ENCODE assay signal across 8 cellular contexts in the genomic region with DNA sequence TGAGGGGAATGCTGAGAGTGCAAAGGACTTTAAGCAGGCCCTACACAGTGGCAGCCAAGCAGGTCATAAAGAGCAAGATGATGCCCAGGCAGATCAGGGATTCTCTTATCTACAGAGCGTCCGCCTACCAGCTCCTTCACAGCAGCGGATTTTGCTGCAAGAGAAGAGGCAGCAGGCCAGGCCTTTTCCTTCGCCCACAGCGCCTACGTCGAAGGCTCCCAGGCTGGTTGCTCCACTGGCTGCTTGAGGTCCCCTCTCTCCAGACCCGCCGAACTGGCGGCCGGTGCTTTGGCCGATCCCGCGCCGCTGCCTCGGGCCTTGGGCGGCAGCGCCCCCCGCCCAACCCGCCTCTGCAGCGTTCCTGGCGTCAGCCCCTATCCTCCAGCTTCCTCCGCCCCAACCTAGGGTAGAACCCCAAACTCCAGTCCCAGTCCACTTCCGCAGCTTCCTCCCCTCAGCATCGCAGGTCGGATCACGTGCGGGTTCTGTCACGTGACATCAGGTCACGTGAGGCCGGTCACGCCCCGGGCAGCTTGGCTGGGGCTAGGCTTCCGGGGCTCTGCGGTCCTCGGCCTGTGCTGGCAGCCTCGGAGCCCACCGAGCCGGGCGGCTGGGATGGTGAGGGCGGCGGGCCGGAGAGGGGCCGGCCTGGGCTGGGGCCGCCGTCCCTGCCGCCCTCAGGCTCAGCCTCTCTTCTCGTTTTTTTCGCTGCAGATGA. TPM values are rescaled to one million over a fixed set of nuclear protein-coding genes. Genes with fewer than 3 reads are reported as not detected.
DNase-seq lines count a peak whose midpoint lies in the region; ATAC-seq and TF ChIP-seq lines count a peak whose summit lies in the region.
"Not testable (repeated sequence)": the region's sequence is repeated elsewhere in the genome, so short reads cannot be mapped to it uniquely, and the experiment has no call there.

Gene WASHC2C (plus strand): TSS at position 564 of the 718 bp plus-strand sequence. CDS start 52 bp downstream, at position 616.

- not testable (repeated sequence) for H3K9me3 Mint-ChIP-seq in endodermal cell

- POLR2A ChIA-PET in OCI-LY7 (lab: Charles Lee), result not testable (repeated sequence)

- H3K9me3 ChIP-seq in OCI-LY7 (ENCODE audit: low read length); endodermal cell (ENCODE audit: control insufficient read depth, low read length); mesenchymal stem cell (ENCODE audit: control insufficient read depth, low read length): not testable (repeated sequence)

- H3K27me3 ChIP-seq in endodermal cell (ENCODE audit: control insufficient read depth, insufficient read depth, low read length, poor library complexity, severe bottlenecking); mesenchymal stem cell (ENCODE audit: control insufficient read depth in 1 of 2, insufficient read depth in 1 of 2, low read length in 2 of 2): not testable (repeated sequence)

- H3K36me3 ChIP-seq in OCI-LY7 (ENCODE audit: insufficient read depth, low read length); endodermal cell (ENCODE audit: control insufficient read depth, insufficient read depth, low read length); mesenchymal stem cell (ENCODE audit: control insufficient read depth in 1 of 2, insufficient read depth in 2 of 2, low read depth in 1 of 2, low read length in 2 of 2): not testable (repeated sequence)

- H3K4me3 Mint-ChIP-seq in endodermal cell, result peak within 1 kb of the TSS; percentile 69

- H3K9me2 ChIP-seq in OCI-LY7 (ENCODE audit: insufficient read depth, low read length), result not testable (repeated sequence)

- in situ Hi-C loops in Caki2 (cut with HindIII; ENCODE audit: low pct_unique_long_range_greater_than_20kb, low sequenced_read_pairs), result not testable (repeated sequence)

- peak within 1 kb of the TSS; percentile 68 for H4K91ac ChIP-seq in mesenchymal stem cell (ENCODE audit: low read length)

- not testable (repeated sequence) for H2AK5ac ChIP-seq in mesenchymal stem cell (ENCODE audit: low read length, severe bottlenecking)

- H3K14ac ChIP-seq in mesenchymal stem cell (ENCODE audit: low read length in 2 of 2), result peak within 1 kb of the TSS in 1 of 2 experiments; percentile 20

- peaks cover 13% of the 10 kb centered on the region for H3K27me3 Mint-ChIP-seq in endodermal cell (ENCODE audit: insufficient read depth)

- WGBS in endodermal cell (ENCODE audit: insufficient coverage in 1 of 2, insufficient read length in 1 of 2), 2 experiments, result 0 to 1% methylated on average over 16 to 49 of the region's 49 CpGs
- under 1% methylated on average over 24 of the region's 49 CpGs for WGBS in mesenchymal stem cell

- H4K8ac ChIP-seq in mesenchymal stem cell (ENCODE audit: low read length), result peak within 1 kb of the TSS; percentile 97

- H3K9ac ChIP-seq in endodermal cell (ENCODE audit: extremely low read depth, low read length, poor library complexity, severe bottlenecking), result not testable (repeated sequence)
- H3K9ac ChIP-seq in mesenchymal stem cell (ENCODE audit: low read length), result peak within 1 kb of the TSS; percentile 86

- H2BK15ac ChIP-seq in mesenchymal stem cell (ENCODE audit: low read depth, poor library complexity, severe bottlenecking), result peak within 1 kb of the TSS; percentile 23

- peak within 1 kb of the TSS; percentile 61 for H2BK120ac ChIP-seq in mesenchymal stem cell (ENCODE audit: low read depth, low read length)

- CTCF ChIA-PET in OCI-LY7 (lab: Charles Lee; ENCODE audit: unreplicated experiment), result not testable (repeated sequence)

- H3K4me2 ChIP-seq in OCI-LY7 (ENCODE audit: low read length), result peak within 1 kb of the TSS; percentile 70
- H3K4me2 ChIP-seq in mesenchymal stem cell (ENCODE audit: low read length, poor library complexity, severe bottlenecking), result peak within 1 kb of the TSS; percentile 57

- not testable (repeated sequence) for H3K4me1 ChIP-seq in OCI-LY7 (ENCODE audit: insufficient read depth, low read length, poor library complexity, severe bottlenecking); endodermal cell (ENCODE audit: control insufficient read depth, insufficient read depth, low read length); mesenchymal stem cell (ENCODE audit: control insufficient read depth, insufficient read depth, low read depth, low read length)

- intact Hi-C loops in OCI-LY7 (cut with micrococcal nuclease; ENCODE audit: unreplicated experiment), result loop anchor here (10.0 kb wide), 2 partner anchors 52 to 262 kb away; partner anchors contain the start of gene ZFAND4

- TF ChIP-seq CTCF in OCI-LY7 (conservative IDR thresholded peaks at IDR 0.05; ENCODE audit: low read length); endodermal cell (conservative IDR thresholded peaks at IDR 0.05): not testable (repeated sequence)

- peak within 1 kb of the TSS; percentile 9 for H2BK5ac ChIP-seq in mesenchymal stem cell (ENCODE audit: low read depth, low read length, poor library complexity, severe bottlenecking)

- H3K79me1 ChIP-seq in mesenchymal stem cell (replicated peaks; ENCODE audit: low read length, poor library complexity, severe bottlenecking), result not testable (repeated sequence)

- not testable (repeated sequence) for H2BK12ac ChIP-seq in mesenchymal stem cell (ENCODE audit: low read length in 2 of 2)

- H3K79me2 ChIP-seq in OCI-LY7 (ENCODE audit: insufficient read depth, low read depth, low read length), result not testable (repeated sequence)

- not testable (repeated sequence) for H3K4me1 Mint-ChIP-seq in endodermal cell

- H2AFZ ChIP-seq in OCI-LY7 (ENCODE audit: low read length), result peak within 1 kb of the TSS; percentile 34; the same call in 1 of the 2 replicates
- peak within 1 kb of the TSS; percentile 82 for H2AFZ ChIP-seq in mesenchymal stem cell (ENCODE audit: low read depth, low read length)

- H4K20me1 ChIP-seq in OCI-LY7 (ENCODE audit: insufficient read depth, low read length), result not testable (repeated sequence)

- H3K27ac Mint-ChIP-seq in endodermal cell, result peak within 1 kb of the TSS; percentile 78

- H3K27ac ChIP-seq in OCI-LY7 (ENCODE audit: low read depth, low read length, poor library complexity, severe bottlenecking); endodermal cell (ENCODE audit: low read depth, low read length); mesenchymal stem cell (ENCODE audit: low read length, poor library complexity, severe bottlenecking): not testable (repeated sequence)

- peak within 1 kb of the TSS in 1 of 2 experiments; percentile 79 for H3K4ac ChIP-seq in mesenchymal stem cell (ENCODE audit: low read depth in 1 of 2, low read length in 2 of 2)

- TSS peak; percentile 88 for BruUV-seq in OCI-LY7 (replicated peaks; lab: Mats Ljungman, UMichigan)

- peak; percentile 83 for ATAC-seq in GM21423 (IDR thresholded peaks at IDR 0.05; ENCODE audit: unreplicated experiment)

- not testable (repeated sequence) for H3K23ac ChIP-seq in mesenchymal stem cell (ENCODE audit: low read length in 2 of 2)

- peak within 1 kb of the TSS; percentile 75 for H3K4me3 ChIP-seq in OCI-LY7 (ENCODE audit: low read depth, low read length, poor library complexity, severe bottlenecking)
- peak within 1 kb of the TSS; percentile 78 for H3K4me3 ChIP-seq in endodermal cell (ENCODE audit: low read length)
- peak within 1 kb of the TSS; percentile 79 to 86 for H3K4me3 ChIP-seq in mesenchymal stem cell (ENCODE audit: insufficient read depth in 1 of 2, low read depth in 1 of 2, low read length in 2 of 2)

- peak; percentile 92 for DNase-seq in Caki2 (ENCODE audit: low read depth)
- peak in 75 of 76 experiments; percentile 31 to 92 (median 82) for DNase-seq in HUDEP-2 (lab: John Stamatoyannopoulos, UW; ENCODE audit: unreplicated experiment in 76 of 76)
- DNase-seq in OCI-LY7 (ENCODE audit: low spot score), result peak; percentile 87
- peak; percentile 99 for DNase-seq in activated CD8-positive, alpha-beta memory T cell treated with anti-CD3 and anti-CD28 coated beads, Interleukin-2, amount 50 U/mL, for 48 hours
- DNase-seq in endodermal cell, result peak; percentile 96
- DNase-seq in mesenchymal stem cell, result peak; percentile 86
- DNase-seq in stimulated activated CD8-positive, alpha-beta memory T cell treated with anti-CD3 and anti-CD28 coated beads, Interleukin-12 subunit alpha, Interleukin-12 subunit beta, amount 100 ng/mL, for 24 hours (ENCODE audit: extremely low read depth), result peak; percentile 69

- peak within 1 kb of the TSS; percentile 33 to 93 for H3K18ac ChIP-seq in mesenchymal stem cell (ENCODE audit: low read depth in 1 of 2, low read length in 2 of 2)

- not testable (repeated sequence) for H3K36me3 Mint-ChIP-seq in endodermal cell (ENCODE audit: low read depth)

RNA-seq across cellular contexts. Expression of gene WASHC2C, which starts in this region (rescaled TPM):
- total RNA-seq in Caki2 (2014; rRNA removed; shearing (Covaris generic); ENCODE audit: low replicate concordance), result 19.6 and 20.7 TPM in 2 replicates
- total RNA-seq in OCI-LY7 (2014; rRNA removed; shearing (Covaris generic)), result 20.7 and 21.5 TPM in 2 replicates
- total RNA-seq in OCI-LY7 (2022) (34.6 and 35.3 TPM in 2 replicates), endodermal cell (10 to 100 TPM; 38.6 to 53.4 TPM)
- 24.5 TPM for polyA plus RNA-seq in endodermal cell (2013, experiment 1 of 2)
- 19.5 TPM for polyA plus RNA-seq in endodermal cell (2013, experiment 2 of 2)
- 41.5 TPM for polyA plus RNA-seq in mesenchymal stem cell (2013, experiment 1 of 2)
- 39.8 TPM for polyA plus RNA-seq in mesenchymal stem cell (2013, experiment 2 of 2)
